17 cellular contexts compared by ENCODE assay signal in genomic region chr2:234451242-234451641, GRCh38. TPM values are rescaled to one million over a fixed set of nuclear protein-coding genes. Genes with fewer than 3 reads are reported as not detected.
DNase-seq lines count a peak whose midpoint lies in the region; ATAC-seq and TF ChIP-seq lines count a peak whose summit lies in the region.
"Had no signal": no experiment of that assay in that cellular context is flagged by ENCODE, and none has a peak within 500 bp of the region (broad histone marks: within the 10 kb centered on the region; RNA-seq: fewer than 3 reads in every experiment).

No MANE protein-coding gene starts in this region.

- no peak for ATAC-seq in CD8-positive, alpha-beta T cell
- ATAC-seq in foreskin keratinocyte, result no peak
- ATAC-seq in HG02588 (IDR thresholded peaks at IDR 0.05; ENCODE audit: unreplicated experiment), result no peak
- no peak for ATAC-seq in Right ventricle myocardium inferior
- ATAC-seq: left lobe of liver had no signal

- H3K27ac Mint-ChIP-seq in CD8-positive, alpha-beta T cell, result peak overlapping the region; percentile 91
- peak overlapping the region; percentile 90 for H3K27ac Mint-ChIP-seq in activated T-helper 1 cell treated with anti-CD3 and anti-CD28 coated beads, Interleukin-12 subunit alpha, Interleukin-12 subunit beta, Interleukin-2, Interleukin-4 antibody, amounts not matched to agents 30 ng/mL and 10 ng/mL and 1 ng/mL, durations not matched to agents 14 hours and 24 hours and 36 hours

- H3K4me3 ChIP-seq in ACC112 (ENCODE audit: low read depth, low read length) (no peak overlapping the region), dorsolateral prefrontal cortex (no peak overlapping the region)
- peak overlapping the region; percentile 81 for H3K4me3 ChIP-seq in CD8-positive, alpha-beta T cell (ENCODE audit: low read depth, low read length)
- H3K4me3 ChIP-seq: esophagus muscularis mucosa, transverse colon had no signal

- DNase-seq in CD8-positive, alpha-beta T cell, result no peak
- DNase-seq in activated T-helper 1 cell treated with anti-CD3 and anti-CD28 coated beads, Interleukin-12 subunit alpha, Interleukin-12 subunit beta, Interleukin-2, Interleukin-4 antibody, amounts not matched to agents 30 ng/mL and 10 ng/mL and 1 ng/mL, durations not matched to agents 14 hours and 24 hours and 36 hours (ENCODE audit: low spot score), result no peak
- DNase-seq in foreskin keratinocyte (no peak), dorsolateral prefrontal cortex (no peak), Right ventricle myocardium inferior (ENCODE audit: missing footprints) (no peak), CD1c-positive myeloid dendritic cell (ENCODE audit: extremely low spot score) (no peak)
- DNase-seq: activated effector memory CD4-positive, alpha-beta T cell treated with Interleukin-2 at 50 U/mL for 16 hours; C1 segment of cervical spinal cord; cerebellar nuclear complex; hippocampal formation; NCI-H446 treated with DMSO at 0.1 percent for 48 hours; transverse colon had no signal

- peaks cover 50% of the 10 kb centered on the region for H3K36me3 Mint-ChIP-seq in CD8-positive, alpha-beta T cell
- H3K36me3 Mint-ChIP-seq in activated T-helper 1 cell treated with anti-CD3 and anti-CD28 coated beads, Interleukin-12 subunit alpha, Interleukin-12 subunit beta, Interleukin-2, Interleukin-4 antibody, amounts not matched to agents 30 ng/mL and 10 ng/mL and 1 ng/mL, durations not matched to agents 14 hours and 24 hours and 36 hours (ENCODE audit: low read depth), result peaks cover 36% of the 10 kb centered on the region

- H3K27me3 ChIP-seq in ACC112 (ENCODE audit: insufficient read depth, low read length) (no peaks in the 10 kb centered on the region), foreskin keratinocyte (no peaks in the 10 kb centered on the region), dorsolateral prefrontal cortex (peaks cover 0 to 3% (median 0%) of the 10 kb centered on the region in 45 donors)
- H3K27me3 ChIP-seq in CD8-positive, alpha-beta T cell (ENCODE audit: insufficient read depth, low read length), result no peaks in the 10 kb centered on the region
- H3K27me3 ChIP-seq: esophagus muscularis mucosa, transverse colon had no signal

- H2AFZ ChIP-seq in ACC112 (ENCODE audit: low read length, unreplicated experiment), result no peak overlapping the region

- H3K4me3 Mint-ChIP-seq in CD8-positive, alpha-beta T cell, result peak overlapping the region; percentile 83
- H3K4me3 Mint-ChIP-seq in activated T-helper 1 cell treated with anti-CD3 and anti-CD28 coated beads, Interleukin-12 subunit alpha, Interleukin-12 subunit beta, Interleukin-2, Interleukin-4 antibody, amounts not matched to agents 30 ng/mL and 10 ng/mL and 1 ng/mL, durations not matched to agents 14 hours and 24 hours and 36 hours, result peak overlapping the region; percentile 79

- TF ChIP-seq CTCF in CD8-positive, alpha-beta T cell (IDR thresholded peaks at IDR 0.05), result no peak
- TF ChIP-seq CTCF in foreskin keratinocyte (conservative IDR thresholded peaks at IDR 0.05), result no peak
- no peak for TF ChIP-seq CTCF in dorsolateral prefrontal cortex (IDR thresholded peaks at IDR 0.05 in 54 of 56, conservative IDR thresholded peaks at IDR 0.05 in 2 of 56; ENCODE audit: low read depth in 1 of 56, partially characterized antibody in 56 of 56)

- H3K4me1 Mint-ChIP-seq in CD8-positive, alpha-beta T cell (ENCODE audit: low read depth), result peaks cover 82% of the 10 kb centered on the region
- peaks cover 88% of the 10 kb centered on the region for H3K4me1 Mint-ChIP-seq in activated T-helper 1 cell treated with anti-CD3 and anti-CD28 coated beads, Interleukin-12 subunit alpha, Interleukin-12 subunit beta, Interleukin-2, Interleukin-4 antibody, amounts not matched to agents 30 ng/mL and 10 ng/mL and 1 ng/mL, durations not matched to agents 14 hours and 24 hours and 36 hours (ENCODE audit: low read depth)

- intact Hi-C loops in CD8-positive, alpha-beta T cell (cut with DNase I, micrococcal nuclease), result loop anchor here in 1 of 2 experiments (5.0 kb wide), 1 partner anchor 159 kb away; no protein-coding TSS in a partner anchor
- intact Hi-C loops in activated T-helper 1 cell treated with anti-CD3 and anti-CD28 coated beads, Interleukin-12 subunit alpha, Interleukin-12 subunit beta, Interleukin-2, Interleukin-4 antibody, amounts not matched to agents 30 ng/mL and 10 ng/mL and 1 ng/mL, durations not matched to agents 14 hours and 24 hours and 36 hours (cut with micrococcal nuclease), result loop anchor here (5.0 kb wide), 1 partner anchor 314 kb away; no protein-coding TSS in a partner anchor
- intact Hi-C loops in dorsolateral prefrontal cortex (cut with DNase I), result no loop called here
- intact Hi-C loops in Right ventricle myocardium inferior (cut with DNase I), result no loop called here

- POLR2A ChIA-PET in CD8-positive, alpha-beta T cell (lab: Charles Lee), result interaction anchor here (0.7 to 7.2 kb wide), 8 partner anchors 8 to 159 kb away, joined by 3 to 102 read pairs (median 17); partner anchors contain the start of gene ARL4C

- no peaks in the 10 kb centered on the region for H3K79me2 ChIP-seq in ACC112 (ENCODE audit: control insufficient read depth, insufficient read depth, low read length, unreplicated experiment)

- peaks cover 29% of the 10 kb centered on the region for H3K4me1 ChIP-seq in ACC112 (ENCODE audit: control insufficient read depth, insufficient read depth, low read length, unreplicated experiment)
- H3K4me1 ChIP-seq in CD8-positive, alpha-beta T cell (ENCODE audit: insufficient read depth, low read length), result peaks cover 77% of the 10 kb centered on the region
- H3K4me1 ChIP-seq in foreskin keratinocyte, result peaks cover 27% of the 10 kb centered on the region

- peaks cover 8% of the 10 kb centered on the region for H3K9me3 Mint-ChIP-seq in CD8-positive, alpha-beta T cell
- H3K9me3 Mint-ChIP-seq in activated T-helper 1 cell treated with anti-CD3 and anti-CD28 coated beads, Interleukin-12 subunit alpha, Interleukin-12 subunit beta, Interleukin-2, Interleukin-4 antibody, amounts not matched to agents 30 ng/mL and 10 ng/mL and 1 ng/mL, durations not matched to agents 14 hours and 24 hours and 36 hours, result peaks cover under 1% of the 10 kb centered on the region

- peak overlapping the region; percentile 79 for H3K27ac ChIP-seq in ACC112 (ENCODE audit: low read depth, low read length)
- H3K27ac ChIP-seq in CD8-positive, alpha-beta T cell (ENCODE audit: low read depth, low read length), result peak overlapping the region; percentile 91
- peak overlapping the region; percentile 86 for H3K27ac ChIP-seq in foreskin keratinocyte
- no peak overlapping the region for H3K27ac ChIP-seq in dorsolateral prefrontal cortex
- H3K27ac ChIP-seq: esophagus muscularis mucosa, KMS-11, transverse colon had no signal

- H3K27me3 Mint-ChIP-seq in CD8-positive, alpha-beta T cell (ENCODE audit: low read depth), result no peaks in the 10 kb centered on the region
- peaks cover 2% of the 10 kb centered on the region for H3K27me3 Mint-ChIP-seq in activated T-helper 1 cell treated with anti-CD3 and anti-CD28 coated beads, Interleukin-12 subunit alpha, Interleukin-12 subunit beta, Interleukin-2, Interleukin-4 antibody, amounts not matched to agents 30 ng/mL and 10 ng/mL and 1 ng/mL, durations not matched to agents 14 hours and 24 hours and 36 hours (ENCODE audit: insufficient read depth)

- CTCF ChIA-PET in CD8-positive, alpha-beta T cell (lab: Charles Lee), result interaction anchor here (1.2 to 6.4 kb wide), 8 partner anchors 8 to 315 kb away, joined by 3 to 32 read pairs (median 5); no protein-coding TSS in a partner anchor

- H3K9me3 ChIP-seq in CD8-positive, alpha-beta T cell (ENCODE audit: low read length), result no peaks in the 10 kb centered on the region
- H3K9me3 ChIP-seq: esophagus muscularis mucosa, transverse colon had no signal

- no peaks in the 10 kb centered on the region for H3K36me3 ChIP-seq in ACC112 (ENCODE audit: insufficient read depth, low read length)
- no peaks in the 10 kb centered on the region for H3K36me3 ChIP-seq in CD8-positive, alpha-beta T cell (ENCODE audit: insufficient read depth, low read length)
- H3K36me3 ChIP-seq: esophagus muscularis mucosa, transverse colon had no signal

RNA-seq across cellular contexts. Expression of gene ARL4C, which starts 45.6 kb away (rescaled TPM):
- 100 to 1,000 TPM; 484 to 496 TPM for total RNA-seq in CD8-positive, alpha-beta T cell
- 66.3 and 68.5 TPM in 2 replicates for total RNA-seq in activated T-helper 1 cell treated with anti-CD3 and anti-CD28 coated beads, Interleukin-12 subunit alpha, Interleukin-12 subunit beta, Interleukin-2, Interleukin-4 antibody, amounts not matched to agents 30 ng/mL and 10 ng/mL and 1 ng/mL, durations not matched to agents 14 hours and 24 hours and 36 hours
- total RNA-seq in foreskin keratinocyte (139 and 150 TPM in 2 replicates), dorsolateral prefrontal cortex (10 to 100 TPM; 11.0 to 65.3 (median 37.1) TPM), Right ventricle myocardium inferior (2.5 TPM)
- 105 and 111 TPM in 2 replicates for polyA plus RNA-seq in foreskin keratinocyte

Comparison
In these comparisons a context has a peak if more than half of its experiments do, and no peak if none do; other contexts are left out.
1. H3K27ac ChIP-seq: peak in ACC112 (single experiment), CD8-positive, alpha-beta T cell (single experiment) and foreskin keratinocyte (single experiment); none in dorsolateral prefrontal cortex (0 of 59).